ENCODE assay signal across 15 cellular contexts in the genomic region with DNA sequence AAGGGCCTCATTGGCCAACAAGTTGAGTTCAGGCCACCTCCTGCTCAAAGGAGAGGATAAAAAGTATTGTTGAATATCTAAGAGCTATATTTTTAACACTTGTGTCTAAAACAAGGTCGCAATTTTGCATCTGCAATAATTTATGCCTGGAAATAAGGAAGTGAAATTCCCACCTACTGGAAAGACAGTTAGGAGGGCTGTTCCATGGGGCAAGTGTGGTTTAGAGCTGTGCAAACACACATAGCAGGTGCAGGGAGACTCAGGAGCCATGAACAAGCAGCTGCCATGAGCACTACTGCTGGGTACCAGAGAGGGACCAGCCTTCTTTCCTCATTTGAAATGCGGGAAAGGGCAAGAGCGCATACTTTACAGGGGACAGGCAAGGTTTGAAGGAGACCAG. TPM values are rescaled to one million over a fixed set of nuclear protein-coding genes. Genes with fewer than 3 reads are reported as not detected.
DNase-seq lines count a peak whose midpoint lies in the region; ATAC-seq and TF ChIP-seq lines count a peak whose summit lies in the region.
"Had no signal": no experiment of that assay in that cellular context is flagged by ENCODE, and none has a peak within 500 bp of the region (broad histone marks: within the 10 kb centered on the region; RNA-seq: fewer than 3 reads in every experiment).

No MANE protein-coding gene starts in this region.

- no peaks in the 10 kb centered on the region for H3K27me3 ChIP-seq in spleen (replicated peaks in 1 of 7)
- H3K27me3 ChIP-seq: body of pancreas, neutrophil had no signal

- H3K36me3 Mint-ChIP-seq in activated CD4-positive, alpha-beta T cell treated with anti-CD3 and anti-CD28 coated beads for 36 hours (ENCODE audit: low read depth) = peaks cover 4% of the 10 kb centered on the region
- peaks cover 15% of the 10 kb centered on the region for H3K36me3 Mint-ChIP-seq in activated CD8-positive, alpha-beta T cell treated with anti-CD3 and anti-CD28 coated beads, Interleukin-2, amount 10 ng/mL, durations not matched to agents 7 days and 5 days (ENCODE audit: low read depth)

- 63 to 71% (median 69%) methylated on average over 3 of the region's 3 CpGs for WGBS in spleen, 5 donors

- H3K4me3 ChIP-seq in spleen = no peak overlapping the region
- H3K4me3 ChIP-seq: body of pancreas, thoracic aorta had no signal

- H3K9me3 Mint-ChIP-seq in activated CD4-positive, alpha-beta T cell treated with anti-CD3 and anti-CD28 coated beads for 36 hours (ENCODE audit: low read depth) = no peaks in the 10 kb centered on the region
- peaks cover 3% of the 10 kb centered on the region for H3K9me3 Mint-ChIP-seq in activated CD8-positive, alpha-beta T cell treated with anti-CD3 and anti-CD28 coated beads, Interleukin-2, amount 10 ng/mL, durations not matched to agents 7 days and 5 days (ENCODE audit: insufficient read depth)

- no peak for ATAC-seq in activated CD4-positive, alpha-beta T cell treated with anti-CD3 and anti-CD28 coated beads for 36 hours
- no peak for ATAC-seq in activated CD8-positive, alpha-beta T cell treated with anti-CD3 and anti-CD28 coated beads, Interleukin-2, amount 10 ng/mL, durations not matched to agents 7 days and 5 days
- ATAC-seq: body of pancreas had no signal

- CTCF ChIA-PET in activated CD4-positive, alpha-beta T cell treated with anti-CD3 and anti-CD28 coated beads for 36 hours (lab: Charles Lee) = interaction anchor here (0.6 to 2.2 kb wide), 2 partner anchors 14 to 42 kb away, joined by 3 to 6 read pairs; no protein-coding TSS in a partner anchor
- CTCF ChIA-PET in activated CD8-positive, alpha-beta T cell treated with anti-CD3 and anti-CD28 coated beads, Interleukin-2, amount 10 ng/mL, durations not matched to agents 7 days and 5 days (lab: Charles Lee) = interaction anchor here (0.9 to 7.3 kb wide), 4 partner anchors 13 to 61 kb away, joined by 4 to 113 read pairs (median 36); no protein-coding TSS in a partner anchor

- peak overlapping the region; percentile 55 for H3K27ac Mint-ChIP-seq in activated CD4-positive, alpha-beta T cell treated with anti-CD3 and anti-CD28 coated beads for 36 hours
- H3K27ac Mint-ChIP-seq in activated CD8-positive, alpha-beta T cell treated with anti-CD3 and anti-CD28 coated beads, Interleukin-2, amount 10 ng/mL, durations not matched to agents 7 days and 5 days = peak overlapping the region; percentile 98

- intact Hi-C loops in activated CD4-positive, alpha-beta T cell treated with anti-CD3 and anti-CD28 coated beads for 36 hours (cut with DNase I, micrococcal nuclease) = loop anchor here in 1 of 2 experiments (1.0 kb wide), 1 partner anchor 12 kb away; no protein-coding TSS in a partner anchor
- intact Hi-C loops in spleen (cut with DNase I; ENCODE audit: low total_unique reads) = no loop called here

- TF ChIP-seq POLR2A in spleen (IDR thresholded peaks at IDR 0.05) = no peak

- no peaks in the 10 kb centered on the region for H3K27me3 Mint-ChIP-seq in activated CD4-positive, alpha-beta T cell treated with anti-CD3 and anti-CD28 coated beads for 36 hours
- H3K27me3 Mint-ChIP-seq in activated CD8-positive, alpha-beta T cell treated with anti-CD3 and anti-CD28 coated beads, Interleukin-2, amount 10 ng/mL, durations not matched to agents 7 days and 5 days (ENCODE audit: low read depth) = no peaks in the 10 kb centered on the region

- no peak for TF ChIP-seq CTCF in spleen (IDR thresholded peaks at IDR 0.05 in 8 of 11, conservative IDR thresholded peaks at IDR 0.05 in 3 of 11)

- no peak overlapping the region for H3K4me3 Mint-ChIP-seq in activated CD4-positive, alpha-beta T cell treated with anti-CD3 and anti-CD28 coated beads for 36 hours
- no peak overlapping the region for H3K4me3 Mint-ChIP-seq in activated CD8-positive, alpha-beta T cell treated with anti-CD3 and anti-CD28 coated beads, Interleukin-2, amount 10 ng/mL, durations not matched to agents 7 days and 5 days

- H3K4me1 ChIP-seq in spleen = peaks cover 35 to 96% (median 79%) of the 10 kb centered on the region in 6 donors
- H3K4me1 ChIP-seq: body of pancreas had no signal

- DNase-seq in activated CD4-positive, alpha-beta T cell treated with anti-CD3 and anti-CD28 coated beads for 36 hours = no peak
- DNase-seq in activated CD4-positive, alpha-beta T cell treated with anti-CD3 and anti-CD28 coated beads, Interleukin-2, amount 50 U/mL, for 4 hours = no peak
- DNase-seq in NAMALWA (ENCODE audit: low spot score) = peak; percentile 80
- no peak for DNase-seq in activated CD8-positive, alpha-beta T cell treated with anti-CD3 and anti-CD28 coated beads, Interleukin-2, amount 10 ng/mL, durations not matched to agents 7 days and 5 days
- no peak for DNase-seq in spleen
- no peak for DNase-seq in NCI-H187 (lab: John Stamatoyannopoulos, UW)
- DNase-seq in glomerular visceral epithelial cell (ENCODE audit: extremely low spot score) = no peak
- DNase-seq in SW 1271 (lab: John Stamatoyannopoulos, UW) = no peak
- DNase-seq: ACHN, body of pancreas, DMS 273 treated with DMSO at 0.1 percent for 48 hours, NCI-H1694 had no signal

- H3K9me3 ChIP-seq in spleen = no peaks in the 10 kb centered on the region
- H3K9me3 ChIP-seq: body of pancreas, neutrophil, thoracic aorta had no signal

- H3K27ac ChIP-seq in spleen = peak overlapping the region; percentile 41 to 89 (median 79)
- H3K27ac ChIP-seq: body of pancreas, neutrophil, thoracic aorta had no signal

- POLR2A ChIA-PET in activated CD4-positive, alpha-beta T cell treated with anti-CD3 and anti-CD28 coated beads for 36 hours (lab: Charles Lee) = interaction anchor here (2.7 kb wide), 1 partner anchor 62 kb away, joined by 5 read pairs; no protein-coding TSS in a partner anchor
- POLR2A ChIA-PET in activated CD8-positive, alpha-beta T cell treated with anti-CD3 and anti-CD28 coated beads, Interleukin-2, amount 10 ng/mL, durations not matched to agents 7 days and 5 days (lab: Charles Lee) = interaction anchor here (8.2 kb wide), 1 partner anchor 41 kb away, joined by 142 read pairs; a partner anchor contains a TSS

- H3K36me3 ChIP-seq in spleen = no peaks in the 10 kb centered on the region
- H3K36me3 ChIP-seq: neutrophil, thoracic aorta had no signal

- peaks cover 88% of the 10 kb centered on the region for H3K4me1 Mint-ChIP-seq in activated CD4-positive, alpha-beta T cell treated with anti-CD3 and anti-CD28 coated beads for 36 hours
- H3K4me1 Mint-ChIP-seq in activated CD8-positive, alpha-beta T cell treated with anti-CD3 and anti-CD28 coated beads, Interleukin-2, amount 10 ng/mL, durations not matched to agents 7 days and 5 days (ENCODE audit: low read depth) = peaks cover 91% of the 10 kb centered on the region

RNA-seq across cellular contexts. Expression of a gene that starts 35.5 kb away (rescaled TPM):
- total RNA-seq in activated CD4-positive, alpha-beta T cell treated with anti-CD3 and anti-CD28 coated beads for 36 hours = 100 to 1,000 TPM; 245 to 260 TPM
- 100 to 1,000 TPM; 370 to 374 TPM for total RNA-seq in activated CD8-positive, alpha-beta T cell treated with anti-CD3 and anti-CD28 coated beads, Interleukin-2, amount 10 ng/mL, durations not matched to agents 7 days and 5 days
- 100 to 1,000 TPM; 212 to 389 (median 260) TPM for total RNA-seq in spleen
- 10 to 100 TPM; 36.4 to 39.2 (median 37.9) TPM for polyA plus RNA-seq in spleen
- total RNA-seq: SK-MEL-5 had no signal
